In the genomic region with DNA sequence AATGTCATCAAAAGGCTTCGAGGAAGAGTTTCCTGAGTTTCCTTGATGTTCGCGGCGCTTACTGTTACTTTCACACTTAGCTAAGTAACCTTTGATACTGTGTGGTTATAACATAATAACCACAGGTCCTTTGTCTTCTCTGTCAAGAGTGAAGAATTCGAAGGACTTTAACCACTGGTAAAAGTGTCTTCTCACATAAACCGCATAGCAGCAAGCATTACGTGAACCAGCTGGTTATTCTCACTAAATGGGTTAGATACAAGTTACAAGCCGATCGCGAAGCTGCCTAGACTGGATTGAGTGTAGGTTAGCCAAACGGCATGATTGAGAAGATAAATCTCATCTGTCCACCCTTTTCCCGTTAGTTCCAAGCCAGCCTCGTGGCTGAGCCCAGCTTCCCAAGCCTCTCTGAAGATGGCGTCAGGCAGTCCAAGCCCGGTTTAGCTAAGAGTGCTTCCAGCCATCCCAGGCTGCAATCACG, we compare ENCODE assay signal across 8 cellular contexts. TPM values are rescaled to one million over a fixed set of nuclear protein-coding genes. Genes with fewer than 3 reads are reported as not detected.
DNase-seq lines count a peak whose midpoint lies in the region; ATAC-seq and TF ChIP-seq lines count a peak whose summit lies in the region.
"Had no signal": no experiment of that assay in that cellular context is flagged by ENCODE, and none has a peak within 500 bp of the region (broad histone marks: within the 10 kb centered on the region; RNA-seq: fewer than 3 reads in every experiment).

No MANE protein-coding gene starts in this region.

- H3K27me3 ChIP-seq in IMR-90 (ENCODE audit: control insufficient read depth, insufficient read depth, low read length): peaks cover 2% of the 10 kb centered on the region; the same call in 1 of the 2 replicates
- no peaks in the 10 kb centered on the region for H3K27me3 ChIP-seq in upper lobe of left lung

- ATAC-seq in IMR-90 (ENCODE audit: low read depth): no peak
- peak; percentile 74 for ATAC-seq in effector memory CD8-positive, alpha-beta T cell (replicated peaks)
- ATAC-seq in stimulated activated memory B cell treated with anti-CD40 and anti-IgM and Interleukin-4, amounts not matched to agents 10 μg/mL and 1 μg/mL and 100 μg/mL, for 72 hours: no peak
- no peak for ATAC-seq in upper lobe of left lung (ENCODE audit: low FRiP score in 2 of 2)
- ATAC-seq: SK-N-SH treated with all-trans-retinoic acid at 6 μM for 48 hours had no signal

- peaks cover 59% of the 10 kb centered on the region for H3K4me1 Mint-ChIP-seq in activated CD4-positive, alpha-beta T cell treated with anti-CD3 and anti-CD28 coated beads, Interleukin-2, amount 10 ng/mL, durations not matched to agents 7 days and 5 days
- H3K4me1 Mint-ChIP-seq in effector memory CD8-positive, alpha-beta T cell (ENCODE audit: low read depth in 2 of 2): peaks cover 45 to 51% of the 10 kb centered on the region in 2 donors
- H3K4me1 Mint-ChIP-seq in stimulated activated memory B cell treated with anti-CD40 and anti-IgM and Interleukin-4, amounts not matched to agents 10 μg/mL and 1 μg/mL and 100 μg/mL, for 72 hours: peaks cover 67% of the 10 kb centered on the region

- DNase-seq in IMR-90 (peak; percentile 43), D341Med (ENCODE audit: low spot score) (no peak), upper lobe of left lung (no peak), SK-N-DZ (ENCODE audit: low spot score) (no peak)
- DNase-seq in activated CD4-positive, alpha-beta T cell treated with anti-CD3 and anti-CD28 coated beads, Interleukin-2, amount 10 ng/mL, durations not matched to agents 7 days and 5 days: peak; percentile 58
- DNase-seq in effector memory CD8-positive, alpha-beta T cell: peak; percentile 55 to 56 (median 56)

- H2AK9ac ChIP-seq in IMR-90 (replicated peaks; ENCODE audit: low read depth, low read length, poor library complexity): no peak overlapping the region

- no peaks in the 10 kb centered on the region for H3K9me3 ChIP-seq in IMR-90 (ENCODE audit: control insufficient read depth, insufficient read depth, low read length)
- H3K9me3 ChIP-seq in upper lobe of left lung: no peaks in the 10 kb centered on the region

- H2BK15ac ChIP-seq in IMR-90 (ENCODE audit: low read depth, low read length): no peak overlapping the region

- H2AFZ ChIP-seq in IMR-90 (replicated peaks; ENCODE audit: low read length, poor library complexity): no peak overlapping the region

- H3K9me1 ChIP-seq in IMR-90 (ENCODE audit: insufficient read depth, low read length): peaks cover 12% of the 10 kb centered on the region; the same call in 1 of the 2 replicates

- no peak for TF ChIP-seq EP300 in upper lobe of left lung (IDR thresholded peaks at IDR 0.05)

- H3K4me1 ChIP-seq in IMR-90 (ENCODE audit: control insufficient read depth, insufficient read depth, low read length) (peaks cover 11% of the 10 kb centered on the region), upper lobe of left lung (peaks cover 33 to 52% (median 42%) of the 10 kb centered on the region in 4 donors)

- H3K14ac ChIP-seq in IMR-90 (replicated peaks; ENCODE audit: low read depth, low read length): no peak overlapping the region

- dilution Hi-C loops in IMR-90 (cut with HindIII; ENCODE audit: low sequenced_read_pairs, unreplicated experiment): no loop called here

- H4K5ac ChIP-seq in IMR-90 (ENCODE audit: low read depth, low read length): no peak overlapping the region

- H3K79me1 ChIP-seq in IMR-90 (ENCODE audit: low read depth in 1 of 2, low read length in 2 of 2): no peaks in the 10 kb centered on the region

- no peak overlapping the region for H2BK5ac ChIP-seq in IMR-90 (ENCODE audit: low read depth, low read length, poor library complexity, severe bottlenecking)

- no TSS peak for BruUV-seq in IMR-90 (replicated peaks; lab: Mats Ljungman, UMichigan)

- 41% methylated on average over 7 of the region's 16 CpGs; no CpG with 5 or more reads in 1 of the 2 experiments for whole genome bisulfite sequencing in IMR-90 (ENCODE audit: extremely low coverage in 2 of 2, insufficient read length in 1 of 2), 2 experiments
- 74 to 80% methylated on average over 16 of the region's 16 CpGs for WGBS in upper lobe of left lung, 2 donors

- TF ChIP-seq RAD21 in IMR-90 (IDR thresholded peaks at IDR 0.05; ENCODE audit: low read length): no peak

- H3K18ac ChIP-seq in IMR-90 (ENCODE audit: low read depth, low read length): no peak overlapping the region

- no peak overlapping the region for H3K27ac ChIP-seq in IMR-90 (ENCODE audit: insufficient read depth, low read length)
- no peak overlapping the region for H3K27ac ChIP-seq in upper lobe of left lung

- no peak for TF ChIP-seq CTCF in IMR-90 (conservative IDR thresholded peaks at IDR 0.05; ENCODE audit: low read depth, low read length)
- TF ChIP-seq CTCF in upper lobe of left lung (IDR thresholded peaks at IDR 0.05): no peak

- intact Hi-C loops in IMR-90 (cut with micrococcal nuclease): no loop called here

- H3K4me3 ChIP-seq in IMR-90 (ENCODE audit: insufficient read depth, low read depth, low read length) (no peak overlapping the region), upper lobe of left lung (no peak overlapping the region)

- no peak overlapping the region for H4K8ac ChIP-seq in IMR-90 (ENCODE audit: low read depth in 2 of 2, low read length in 2 of 2)

- peaks cover 38% of the 10 kb centered on the region for H3K27me3 Mint-ChIP-seq in activated CD4-positive, alpha-beta T cell treated with anti-CD3 and anti-CD28 coated beads, Interleukin-2, amount 10 ng/mL, durations not matched to agents 7 days and 5 days
- peaks cover 29 to 40% of the 10 kb centered on the region in 2 donors for H3K27me3 Mint-ChIP-seq in effector memory CD8-positive, alpha-beta T cell
- H3K27me3 Mint-ChIP-seq in stimulated activated memory B cell treated with anti-CD40 and anti-IgM and Interleukin-4, amounts not matched to agents 10 μg/mL and 1 μg/mL and 100 μg/mL, for 72 hours: no peaks in the 10 kb centered on the region

- no peak overlapping the region for H3K23ac ChIP-seq in IMR-90 (ENCODE audit: low read depth, low read length)

- CTCF ChIA-PET in IMR-90 (lab: Yijun Ruan, JAX): interaction anchor here (0.9 kb wide), 1 partner anchor 18 kb away, joined by 3 read pairs; no protein-coding TSS in a partner anchor
- CTCF ChIA-PET in activated CD4-positive, alpha-beta T cell treated with anti-CD3 and anti-CD28 coated beads, Interleukin-2, amount 10 ng/mL, durations not matched to agents 7 days and 5 days (lab: Charles Lee): interaction anchor here (1.0 to 1.9 kb wide), 4 partner anchors 8 to 185 kb away, joined by 3 to 10 read pairs (median 5); no protein-coding TSS in a partner anchor

- in situ Hi-C loops in IMR-90 (cut with MboI; ENCODE audit: low sequenced_read_pairs): no loop called here

- H3K36me3 ChIP-seq in IMR-90 (ENCODE audit: control insufficient read depth, insufficient read depth, low read length) (no peaks in the 10 kb centered on the region), upper lobe of left lung (no peaks in the 10 kb centered on the region)

- no peak overlapping the region for H2BK20ac ChIP-seq in IMR-90 (ENCODE audit: low read depth, low read length)

- peak overlapping the region; percentile 56; the same call in 1 of the 2 replicates for H2AK5ac ChIP-seq in IMR-90 (ENCODE audit: low read depth, low read length)

- H4K20me1 ChIP-seq in IMR-90 (ENCODE audit: insufficient read depth, low read length): no peaks in the 10 kb centered on the region

- no peak overlapping the region for H4K91ac ChIP-seq in IMR-90 (ENCODE audit: insufficient read depth, low read depth, low read length)

- peak overlapping the region; percentile 86 for H3K27ac Mint-ChIP-seq in activated CD4-positive, alpha-beta T cell treated with anti-CD3 and anti-CD28 coated beads, Interleukin-2, amount 10 ng/mL, durations not matched to agents 7 days and 5 days
- H3K27ac Mint-ChIP-seq in effector memory CD8-positive, alpha-beta T cell: peak overlapping the region in 1 of 2 donors; percentile 80
- H3K27ac Mint-ChIP-seq in stimulated activated memory B cell treated with anti-CD40 and anti-IgM and Interleukin-4, amounts not matched to agents 10 μg/mL and 1 μg/mL and 100 μg/mL, for 72 hours: peak overlapping the region; percentile 88

- TF ChIP-seq POLR2A in IMR-90 (IDR thresholded peaks at IDR 0.05; ENCODE audit: low read depth, low read length) (no peak), upper lobe of left lung (IDR thresholded peaks at IDR 0.05) (no peak)

- no peaks in the 10 kb centered on the region for H3K9me3 Mint-ChIP-seq in activated CD4-positive, alpha-beta T cell treated with anti-CD3 and anti-CD28 coated beads, Interleukin-2, amount 10 ng/mL, durations not matched to agents 7 days and 5 days
- H3K9me3 Mint-ChIP-seq in effector memory CD8-positive, alpha-beta T cell: no peaks in the 10 kb centered on the region
- peaks cover 3% of the 10 kb centered on the region for H3K9me3 Mint-ChIP-seq in stimulated activated memory B cell treated with anti-CD40 and anti-IgM and Interleukin-4, amounts not matched to agents 10 μg/mL and 1 μg/mL and 100 μg/mL, for 72 hours

- H3K9ac ChIP-seq in IMR-90 (ENCODE audit: low read depth, low read length): no peak overlapping the region

- POLR2A ChIA-PET in IMR-90 (lab: Charles Lee; ENCODE audit: unreplicated experiment): interaction anchor here (0.5 kb wide), 1 partner anchor 25 kb away, joined by 7 read pairs; no protein-coding TSS in a partner anchor
- POLR2A ChIA-PET in activated CD4-positive, alpha-beta T cell treated with anti-CD3 and anti-CD28 coated beads, Interleukin-2, amount 10 ng/mL, durations not matched to agents 7 days and 5 days (lab: Charles Lee): no interaction called here

- peak overlapping the region; percentile 14; the same call in 1 of the 2 replicates for H3K4me2 ChIP-seq in IMR-90 (ENCODE audit: low read depth, low read length)

- no peak overlapping the region for H3K56ac ChIP-seq in IMR-90 (ENCODE audit: extremely low read depth, insufficient read depth, low read length)

- no peak overlapping the region for H2BK120ac ChIP-seq in IMR-90 (ENCODE audit: low read depth, low read length)

- H3K36me3 Mint-ChIP-seq in activated CD4-positive, alpha-beta T cell treated with anti-CD3 and anti-CD28 coated beads, Interleukin-2, amount 10 ng/mL, durations not matched to agents 7 days and 5 days (ENCODE audit: low read depth): no peaks in the 10 kb centered on the region
- H3K36me3 Mint-ChIP-seq in effector memory CD8-positive, alpha-beta T cell (ENCODE audit: insufficient read depth): peaks cover 21% of the 10 kb centered on the region
- no peaks in the 10 kb centered on the region for H3K36me3 Mint-ChIP-seq in stimulated activated memory B cell treated with anti-CD40 and anti-IgM and Interleukin-4, amounts not matched to agents 10 μg/mL and 1 μg/mL and 100 μg/mL, for 72 hours

- H3K4ac ChIP-seq in IMR-90 (ENCODE audit: low read depth, low read length): no peak overlapping the region

- peak overlapping the region; percentile 63 for H3K4me3 Mint-ChIP-seq in activated CD4-positive, alpha-beta T cell treated with anti-CD3 and anti-CD28 coated beads, Interleukin-2, amount 10 ng/mL, durations not matched to agents 7 days and 5 days
- peak overlapping the region; percentile 64 to 71 for H3K4me3 Mint-ChIP-seq in effector memory CD8-positive, alpha-beta T cell
- H3K4me3 Mint-ChIP-seq in stimulated activated memory B cell treated with anti-CD40 and anti-IgM and Interleukin-4, amounts not matched to agents 10 μg/mL and 1 μg/mL and 100 μg/mL, for 72 hours: no peak overlapping the region

RNA-seq across cellular contexts. Expression of a gene that starts 18.3 kb away (rescaled TPM):
- total RNA-seq in IMR-90 (2012; rRNA removed) (52.8 and 66.0 TPM in 2 replicates), upper lobe of left lung (10 to 100 TPM; 35.6 to 89.8 (median 62.0) TPM)
- 64.9 and 73.8 TPM in 2 replicates for polyA plus RNA-seq in IMR-90 (2012; rRNA removed)
- 27.8 and 55.9 TPM in 2 replicates for polyA plus RNA-seq in IMR-90 (2012; cell fraction: cytosol; rRNA removed)
- 18.8 and 32.0 TPM in 2 replicates for polyA plus RNA-seq in IMR-90 (2012; cell fraction: nucleus; rRNA removed; ENCODE audit: low replicate concordance)
- total RNA-seq in activated CD4-positive, alpha-beta T cell treated with anti-CD3 and anti-CD28 coated beads, Interleukin-2, amount 10 ng/mL, durations not matched to agents 7 days and 5 days: 10 to 100 TPM; 11.3 to 11.8 TPM
- 52.3 and 55.7 TPM in 2 replicates for polyA plus RNA-seq in SK-N-DZ (2014; cell fraction: cytosol; rRNA removed)
- 20.8 and 28.7 TPM in 2 replicates for polyA plus RNA-seq in SK-N-DZ (2014; cell fraction: nucleus; rRNA removed)

Comparison
In these comparisons a context has a peak if more than half of its experiments do, and no peak if none do; other contexts are left out.
1. DNase-seq: peak in IMR-90 (single experiment), activated CD4-positive, alpha-beta T cell treated with anti-CD3 and anti-CD28 coated beads, Interleukin-2, amount 10 ng/mL, durations not matched to agents 7 days and 5 days (single experiment) and effector memory CD8-positive, alpha-beta T cell (3 of 3); none in D341Med (single experiment), upper lobe of left lung (0 of 2) and SK-N-DZ (single experiment).